ENCODE assay signal across 22 cellular contexts in genomic region chrX:39308126-39308525, GRCh38.
DNase-seq lines count a peak whose midpoint lies in the region; ATAC-seq and TF ChIP-seq lines count a peak whose summit lies in the region.
"Had no signal": no experiment of that assay in that cellular context is flagged by ENCODE, and none has a peak within 500 bp of the region (broad histone marks: within the 10 kb centered on the region; RNA-seq: fewer than 3 reads in every experiment).

No MANE protein-coding gene starts in this region.

- POLR2A ChIA-PET in CD4-positive, alpha-beta memory T cell (lab: Charles Lee; ENCODE audit: partially characterized antibody), result interaction anchor here (1.6 kb wide), 1 partner anchor 8 kb away, joined by 4 read pairs; no protein-coding TSS in a partner anchor

- no peaks in the 10 kb centered on the region for H3K36me3 ChIP-seq in CD4-positive, alpha-beta memory T cell (ENCODE audit: insufficient read depth, low read length)
- H3K36me3 ChIP-seq in endodermal cell (ENCODE audit: control insufficient read depth, insufficient read depth, low read length) (no peaks in the 10 kb centered on the region), body of pancreas (replicated peaks in 1 of 2; ENCODE audit: insufficient read depth in 1 of 2, low read depth in 2 of 2) (no peaks in the 10 kb centered on the region)

- H3K4me1 Mint-ChIP-seq in T-helper 1 cell treated with Interleukin-12 subunit alpha and Interleukin-12 subunit beta and Interleukin-4 antibody, amounts not matched to agents 30 μg/mL and 1 μg/mL, for 36 hours (ENCODE audit: low read depth), result peaks cover 34% of the 10 kb centered on the region
- H3K4me1 Mint-ChIP-seq in CD4-positive, alpha-beta memory T cell, result peaks cover 28 to 62% (median 47%) of the 10 kb centered on the region in 4 donors
- H3K4me1 Mint-ChIP-seq in activated T-helper 2 cell treated with anti-CD3 and anti-CD28 coated beads, Interferon-gamma antibody, Interleukin-2, Interleukin-4, amounts not matched to agents 10 μg/mL and 5 μg/mL and 100 μg/mL, durations not matched to agents 14 hours and 24 hours and 36 hours (ENCODE audit: low read depth), result peaks cover 57% of the 10 kb centered on the region
- H3K4me1 Mint-ChIP-seq in endodermal cell, result peaks cover 7% of the 10 kb centered on the region

- no peaks in the 10 kb centered on the region for H3K9me3 Mint-ChIP-seq in T-helper 1 cell treated with Interleukin-12 subunit alpha and Interleukin-12 subunit beta and Interleukin-4 antibody, amounts not matched to agents 30 μg/mL and 1 μg/mL, for 36 hours
- peaks cover 0 to 6% (median 1%) of the 10 kb centered on the region in 8 donors for H3K9me3 Mint-ChIP-seq in CD4-positive, alpha-beta memory T cell
- H3K9me3 Mint-ChIP-seq in activated T-helper 2 cell treated with anti-CD3 and anti-CD28 coated beads, Interferon-gamma antibody, Interleukin-2, Interleukin-4, amounts not matched to agents 10 μg/mL and 5 μg/mL and 100 μg/mL, durations not matched to agents 14 hours and 24 hours and 36 hours, result no peaks in the 10 kb centered on the region
- H3K9me3 Mint-ChIP-seq in endodermal cell, result peaks cover 79% of the 10 kb centered on the region
- H3K9me3 Mint-ChIP-seq: activated naive CD8-positive, alpha-beta T cell treated with anti-CD3 and anti-CD28 coated beads, Interleukin-2, amount 10 ng/mL, durations not matched to agents 7 days and 5 days had no signal

- no peaks in the 10 kb centered on the region for H3K27me3 ChIP-seq in CD4-positive, alpha-beta memory T cell (ENCODE audit: insufficient read depth, low read length)
- H3K27me3 ChIP-seq in endodermal cell (ENCODE audit: control insufficient read depth, insufficient read depth, low read length, poor library complexity, severe bottlenecking), result no peaks in the 10 kb centered on the region
- no peaks in the 10 kb centered on the region for H3K27me3 ChIP-seq in body of pancreas

- DNase-seq in T-helper 1 cell (no peak), iris pigment epithelial cell (ENCODE audit: low read depth) (peak; percentile 28), 8988T (no peak), endodermal cell (no peak), body of pancreas (no peak)
- no peak for DNase-seq in CD4-positive, alpha-beta memory T cell
- DNase-seq in activated T-helper 2 cell treated with anti-CD3 and anti-CD28 coated beads, Interferon-gamma antibody, Interleukin-2, Interleukin-4, amounts not matched to agents 10 μg/mL and 5 μg/mL and 100 μg/mL, durations not matched to agents 14 hours and 24 hours and 36 hours (ENCODE audit: low spot score), result no peak
- DNase-seq: activated CD8-positive, alpha-beta memory T cell treated with anti-CD3 and anti-CD28 coated beads, Interleukin-2, amount 10 ng/mL, durations not matched to agents 7 days and 5 days; activated naive CD8-positive, alpha-beta T cell treated with anti-CD3 and anti-CD28 coated beads, Interleukin-2, amount 10 ng/mL, durations not matched to agents 7 days and 5 days; C1 segment of cervical spinal cord; DMS79; H7; KG1; mesendoderm; NCI-H1105; NCI-H2107; NCI-H526 treated with DMSO at 0.1 percent for 48 hours; retina; stimulated activated CD4-positive, alpha-beta T cell treated with anti-CD3 and anti-CD28 coated beads, Interleukin-15, amount 100 ng/mL, for 24 hours had no signal

- no peak for TF ChIP-seq POLR2A in body of pancreas (IDR thresholded peaks at IDR 0.05)

- H3K27ac Mint-ChIP-seq in T-helper 1 cell treated with Interleukin-12 subunit alpha and Interleukin-12 subunit beta and Interleukin-4 antibody, amounts not matched to agents 30 μg/mL and 1 μg/mL, for 36 hours, result peak overlapping the region; percentile 68
- H3K27ac Mint-ChIP-seq in CD4-positive, alpha-beta memory T cell, result peak overlapping the region in 6 of 7 donors; percentile 71 to 99 (median 87)
- H3K27ac Mint-ChIP-seq in activated T-helper 2 cell treated with anti-CD3 and anti-CD28 coated beads, Interferon-gamma antibody, Interleukin-2, Interleukin-4, amounts not matched to agents 10 μg/mL and 5 μg/mL and 100 μg/mL, durations not matched to agents 14 hours and 24 hours and 36 hours, result peak overlapping the region; percentile 96
- H3K27ac Mint-ChIP-seq in endodermal cell, result no peak overlapping the region

- H3K9me3 ChIP-seq in CD4-positive, alpha-beta memory T cell (ENCODE audit: control insufficient read depth in 1 of 2, low read length in 2 of 2), result no peaks in the 10 kb centered on the region
- H3K9me3 ChIP-seq in endodermal cell (ENCODE audit: control insufficient read depth, low read length) (peaks cover 12% of the 10 kb centered on the region), body of pancreas (no peaks in the 10 kb centered on the region)

- H3K4me3 ChIP-seq in CD4-positive, alpha-beta memory T cell (ENCODE audit: low read length in 2 of 2), result no peak overlapping the region
- H3K4me3 ChIP-seq in endodermal cell (ENCODE audit: low read length) (no peak overlapping the region), body of pancreas (no peak overlapping the region)

- 90% methylated on average over 1 of the region's 1 CpG; no CpG with 5 or more reads in 1 of the 2 experiments for WGBS in endodermal cell (ENCODE audit: insufficient coverage in 1 of 2, insufficient read length in 1 of 2), 2 experiments
- WGBS in body of pancreas, 2 donors, result 75 to 85% methylated on average over 1 of the region's 1 CpG

- no peak overlapping the region for H3K9ac ChIP-seq in endodermal cell (ENCODE audit: extremely low read depth, low read length, poor library complexity, severe bottlenecking)

- CTCF ChIA-PET in CD4-positive, alpha-beta memory T cell (lab: Charles Lee; ENCODE audit: partially characterized antibody), result no interaction called here

- peaks cover 54% of the 10 kb centered on the region for H3K4me1 ChIP-seq in CD4-positive, alpha-beta memory T cell (ENCODE audit: insufficient read depth, low read length)
- H3K4me1 ChIP-seq in endodermal cell (ENCODE audit: control insufficient read depth, insufficient read depth, low read length) (no peaks in the 10 kb centered on the region), body of pancreas (no peaks in the 10 kb centered on the region)

- H3K27ac ChIP-seq in CD4-positive, alpha-beta memory T cell (ENCODE audit: low read depth, low read length), result peak overlapping the region; percentile 69
- no peak overlapping the region for H3K27ac ChIP-seq in endodermal cell (ENCODE audit: low read depth, low read length)
- no peak overlapping the region for H3K27ac ChIP-seq in body of pancreas

- peaks cover 12% of the 10 kb centered on the region for H3K36me3 Mint-ChIP-seq in T-helper 1 cell treated with Interleukin-12 subunit alpha and Interleukin-12 subunit beta and Interleukin-4 antibody, amounts not matched to agents 30 μg/mL and 1 μg/mL, for 36 hours (ENCODE audit: low read depth)
- H3K36me3 Mint-ChIP-seq in CD4-positive, alpha-beta memory T cell, result peaks cover 0 to 3% of the 10 kb centered on the region in 2 donors
- peaks cover 87% of the 10 kb centered on the region for H3K36me3 Mint-ChIP-seq in activated T-helper 2 cell treated with anti-CD3 and anti-CD28 coated beads, Interferon-gamma antibody, Interleukin-2, Interleukin-4, amounts not matched to agents 10 μg/mL and 5 μg/mL and 100 μg/mL, durations not matched to agents 14 hours and 24 hours and 36 hours (ENCODE audit: low read depth)
- H3K36me3 Mint-ChIP-seq in endodermal cell (ENCODE audit: low read depth), result no peaks in the 10 kb centered on the region

- H3K27me3 Mint-ChIP-seq in T-helper 1 cell treated with Interleukin-12 subunit alpha and Interleukin-12 subunit beta and Interleukin-4 antibody, amounts not matched to agents 30 μg/mL and 1 μg/mL, for 36 hours (ENCODE audit: low read depth), result no peaks in the 10 kb centered on the region
- no peaks in the 10 kb centered on the region for H3K27me3 Mint-ChIP-seq in CD4-positive, alpha-beta memory T cell
- H3K27me3 Mint-ChIP-seq in activated T-helper 2 cell treated with anti-CD3 and anti-CD28 coated beads, Interferon-gamma antibody, Interleukin-2, Interleukin-4, amounts not matched to agents 10 μg/mL and 5 μg/mL and 100 μg/mL, durations not matched to agents 14 hours and 24 hours and 36 hours (ENCODE audit: low read depth), result no peaks in the 10 kb centered on the region
- H3K27me3 Mint-ChIP-seq in endodermal cell (ENCODE audit: insufficient read depth), result no peaks in the 10 kb centered on the region
- H3K27me3 Mint-ChIP-seq: activated CD8-positive, alpha-beta memory T cell treated with anti-CD3 and anti-CD28 coated beads, Interleukin-2, amount 10 ng/mL, durations not matched to agents 7 days and 5 days; activated naive CD8-positive, alpha-beta T cell treated with anti-CD3 and anti-CD28 coated beads, Interleukin-2, amount 10 ng/mL, durations not matched to agents 7 days and 5 days had no signal

- H3K4me3 Mint-ChIP-seq in T-helper 1 cell treated with Interleukin-12 subunit alpha and Interleukin-12 subunit beta and Interleukin-4 antibody, amounts not matched to agents 30 μg/mL and 1 μg/mL, for 36 hours, result no peak overlapping the region
- peak overlapping the region in 2 of 8 donors; percentile 10 to 44 for H3K4me3 Mint-ChIP-seq in CD4-positive, alpha-beta memory T cell
- no peak overlapping the region for H3K4me3 Mint-ChIP-seq in activated T-helper 2 cell treated with anti-CD3 and anti-CD28 coated beads, Interferon-gamma antibody, Interleukin-2, Interleukin-4, amounts not matched to agents 10 μg/mL and 5 μg/mL and 100 μg/mL, durations not matched to agents 14 hours and 24 hours and 36 hours (ENCODE audit: low read depth)
- no peak overlapping the region for H3K4me3 Mint-ChIP-seq in endodermal cell
- H3K4me3 Mint-ChIP-seq: activated CD8-positive, alpha-beta memory T cell treated with anti-CD3 and anti-CD28 coated beads, Interleukin-2, amount 10 ng/mL, durations not matched to agents 7 days and 5 days; activated naive CD8-positive, alpha-beta T cell treated with anti-CD3 and anti-CD28 coated beads, Interleukin-2, amount 10 ng/mL, durations not matched to agents 7 days and 5 days; neural crest cell had no signal

- intact Hi-C loops in CD4-positive, alpha-beta memory T cell (cut with micrococcal nuclease), result loop anchor here (5.0 kb wide), 1 partner anchor 46 kb away; no protein-coding TSS in a partner anchor
- intact Hi-C loops in activated T-helper 2 cell treated with anti-CD3 and anti-CD28 coated beads, Interferon-gamma antibody, Interleukin-2, Interleukin-4, amounts not matched to agents 10 μg/mL and 5 μg/mL and 100 μg/mL, durations not matched to agents 14 hours and 24 hours and 36 hours (cut with micrococcal nuclease), result loop anchor here (2.0 kb wide), 1 partner anchor 47 kb away; no protein-coding TSS in a partner anchor
- intact Hi-C loops in body of pancreas (cut with DNase I), result no loop called here

- TF ChIP-seq CTCF in endodermal cell (conservative IDR thresholded peaks at IDR 0.05), result no peak
- TF ChIP-seq CTCF in body of pancreas (IDR thresholded peaks at IDR 0.05), result no peak

- ATAC-seq in body of pancreas, result no peak
- ATAC-seq: activated CD8-positive, alpha-beta memory T cell treated with anti-CD3 and anti-CD28 coated beads, Interleukin-2, amount 10 ng/mL, durations not matched to agents 7 days and 5 days; Panc1 had no signal
